ENCODE assay signal across 26 cellular contexts in genomic region chr7:155512246-155512887, GRCh38. TPM values are rescaled to one million over a fixed set of nuclear protein-coding genes. Genes with fewer than 3 reads are reported as not detected.
"Had no signal": no experiment of that assay in that cellular context is flagged by ENCODE, and none has a peak within 500 bp of the region (broad histone marks: within the 10 kb centered on the region; RNA-seq: fewer than 3 reads in every experiment).

No MANE protein-coding gene starts in this region.

- DNase-seq: activated CD4-positive, alpha-beta T cell treated with anti-CD3 and anti-CD28 coated beads for 48 hours; activated CD4-positive, alpha-beta T cell treated with anti-CD3 and anti-CD28 coated beads, Interleukin-2, amount 50 U/mL, for 4 hours; activated CD4-positive, CD25-positive, alpha-beta regulatory T cell treated with anti-CD3 and anti-CD28 coated beads, Interleukin-2, amount 50 U/mL, for 72 hours; activated CD8-positive, alpha-beta memory T cell treated with anti-CD3 and anti-CD28 coated beads, Interleukin-2, amount 50 U/mL, for 48 hours; activated CD8-positive, alpha-beta T cell treated with anti-CD3 and anti-CD28 coated beads, Interleukin-2, amount 10 ng/mL, durations not matched to agents 7 days and 5 days; activated naive CD4-positive, alpha-beta T cell treated with Interleukin-2 at 50 U/mL for 16 hours; activated T-cell treated with anti-CD3 and anti-CD28 coated beads, Interleukin-2, amount 50 U/mL, for 1 hour; brain microvascular endothelial cell; cerebellar nuclear complex; NCI-H1092; NCI-H1436; NCI-H187; NCI-H2081; NCI-H510A treated with DMSO at 0.1 percent for 48 hours; Peyer's patch; Right ventricle myocardium superior; T-helper 17 cell; T-helper 9 cell had no signal

- H3K4me1 ChIP-seq: SJSA1 had no signal

- H3K4me3 ChIP-seq: cardiac muscle cell, Peyer's patch, SJSA1 had no signal

- ATAC-seq: activated CD8-positive, alpha-beta T cell treated with anti-CD3 and anti-CD28 coated beads, Interleukin-2, amount 10 ng/mL, durations not matched to agents 7 days and 5 days; SK-N-SH treated with all-trans-retinoic acid at 6 μM for 48 hours; T-helper 17 cell; WTC11 had no signal

- H3K9me3 ChIP-seq: Peyer's patch, SJSA1 had no signal

- FAIRE-seq: colon had no signal

- H3K36me3 ChIP-seq: brain microvascular endothelial cell, cardiac muscle cell, Peyer's patch, SJSA1 had no signal

- H3K27ac ChIP-seq: brain microvascular endothelial cell, cardiac muscle cell, Peyer's patch, RWPE1, SJSA1 had no signal

RNA-seq across cellular contexts. Expression of gene CNPY1, which starts 34.0 kb away (rescaled TPM):
- total RNA-seq: activated CD8-positive, alpha-beta T cell treated with anti-CD3 and anti-CD28 coated beads, Interleukin-2, amount 10 ng/mL, durations not matched to agents 7 days and 5 days; LHCN-M2; M059J; Right ventricle myocardium superior; SJSA1; T-helper 17 cell had no signal
- polyA plus RNA-seq: cardiac muscle cell had no signal

RNA-seq across cellular contexts. Expression of gene EN2, which starts 54.4 kb away (rescaled TPM):
- total RNA-seq: activated CD8-positive, alpha-beta T cell treated with anti-CD3 and anti-CD28 coated beads, Interleukin-2, amount 10 ng/mL, durations not matched to agents 7 days and 5 days; cardiac muscle cell; M059J; Peyer's patch; T-helper 17 cell; WTC11 had no signal
- polyA plus RNA-seq: cardiac muscle cell had no signal
